21 cellular contexts compared by ENCODE assay signal in the genomic region with DNA sequence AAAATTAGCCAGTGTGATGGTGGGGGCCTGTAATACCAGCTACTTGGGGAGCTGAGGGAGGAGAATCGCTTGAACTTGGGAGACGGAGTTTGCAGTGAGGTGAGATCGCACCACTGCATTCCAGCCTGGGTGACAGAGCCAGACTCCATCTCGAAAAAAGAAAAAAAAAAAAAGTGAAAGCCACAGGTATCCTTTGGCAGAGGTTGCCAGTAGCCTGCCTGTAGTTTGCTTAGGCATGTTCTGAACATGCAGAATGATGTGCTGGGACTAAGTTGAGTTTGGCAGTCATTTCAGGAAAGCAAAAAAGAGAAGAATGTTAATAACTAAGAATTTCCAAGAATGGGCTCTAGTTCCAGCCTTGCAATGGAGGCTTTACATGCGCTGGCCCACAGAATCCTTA.
DNase-seq lines count a peak whose midpoint lies in the region; ATAC-seq and TF ChIP-seq lines count a peak whose summit lies in the region.
"Had no signal": no experiment of that assay in that cellular context is flagged by ENCODE, and none has a peak within 500 bp of the region (broad histone marks: within the 10 kb centered on the region; RNA-seq: fewer than 3 reads in every experiment).

No MANE protein-coding gene starts in this region.

- no peaks in the 10 kb centered on the region for H3K79me2 ChIP-seq in DOHH2 (ENCODE audit: control insufficient read depth, low read length)
- H3K79me2 ChIP-seq in smooth muscle cell (ENCODE audit: low read depth): no peaks in the 10 kb centered on the region
- H3K79me2 ChIP-seq: hepatocyte had no signal

- no peaks in the 10 kb centered on the region for H4K20me1 ChIP-seq in DOHH2 (ENCODE audit: control insufficient read depth, insufficient read depth, low read depth, low read length)
- no peaks in the 10 kb centered on the region for H4K20me1 ChIP-seq in smooth muscle cell (ENCODE audit: low read depth)

- intact Hi-C loops in activated B cell treated with CpG ODN at 0.5 μM for 24 hours (cut with micrococcal nuclease): loop anchor here (2.0 kb wide), 3 partner anchors 14 to 52 kb away; no protein-coding TSS in a partner anchor

- H3K4me2 ChIP-seq in DOHH2 (ENCODE audit: low read length) (peak overlapping the region; percentile 49), smooth muscle cell (no peak overlapping the region)
- H3K4me2 ChIP-seq: hepatocyte had no signal

- POLR2A ChIA-PET in activated B cell treated with CpG ODN at 0.5 μM for 24 hours (lab: Charles Lee): interaction anchor here (0.7 to 5.4 kb wide), 12 partner anchors 9 to 429 kb away, joined by 3 to 50 read pairs (median 5); a partner anchor contains a TSS

- ATAC-seq in activated B cell treated with CpG ODN at 0.5 μM for 24 hours (ENCODE audit: low read depth): no peak

- CTCF ChIA-PET in activated B cell treated with CpG ODN at 0.5 μM for 24 hours (lab: Charles Lee): interaction anchor here (1.0 to 2.7 kb wide), 5 partner anchors 22 to 90 kb away, joined by 3 to 14 read pairs (median 4); no protein-coding TSS in a partner anchor

- peak overlapping the region; percentile 25 for H2AFZ ChIP-seq in smooth muscle cell (ENCODE audit: low read depth)
- H2AFZ ChIP-seq: hepatocyte had no signal

- H3K4me1 Mint-ChIP-seq in activated B cell treated with CpG ODN at 0.5 μM for 24 hours (peaks cover 91% of the 10 kb centered on the region), endothelial cell (ENCODE audit: unreplicated experiment) (peaks cover 13% of the 10 kb centered on the region)

- no peaks in the 10 kb centered on the region for H3K36me3 Mint-ChIP-seq in activated B cell treated with CpG ODN at 0.5 μM for 24 hours (ENCODE audit: low read depth)
- H3K36me3 Mint-ChIP-seq in endothelial cell (ENCODE audit: low read depth, unreplicated experiment): no peaks in the 10 kb centered on the region
- H3K36me3 Mint-ChIP-seq: activated CD4-positive, alpha-beta memory T cell treated with anti-CD3 and anti-CD28 coated beads for 36 hours; CD4-positive, CD25-positive, alpha-beta regulatory T cell had no signal

- H3K9ac ChIP-seq in smooth muscle cell (ENCODE audit: low read depth): no peak overlapping the region

- H3K9me2 ChIP-seq in DOHH2 (replicated peaks; ENCODE audit: control insufficient read depth, low read length): no peaks in the 10 kb centered on the region

- TF ChIP-seq CTCF in DOHH2 (IDR thresholded peaks at IDR 0.05; ENCODE audit: low read depth, low read length, poor library complexity, severe bottlenecking) (no peak), activated B cell treated with CpG ODN at 0.5 μM for 24 hours (IDR thresholded peaks at IDR 0.05) (no peak), smooth muscle cell (IDR thresholded peaks at IDR 0.05; ENCODE audit: borderline replicate concordance, insufficient read depth, poor library complexity, severe bottlenecking) (no peak), endothelial cell (IDR thresholded peaks at IDR 0.05; ENCODE audit: unreplicated experiment) (no peak)

- no peak for DNase-seq in activated B cell treated with CpG ODN at 0.5 μM for 24 hours
- peak; percentile 23 for DNase-seq in fibroblast of peridontal ligament (ENCODE audit: extremely low read depth)
- DNase-seq in smooth muscle cell (lab: John Stamatoyannopoulos, UW; ENCODE audit: unreplicated experiment): no peak
- no peak for DNase-seq in activated gamma-delta T cell treated with Interleukin-2 at 50 U/mL for 16 hours
- no peak for DNase-seq in GM03348 (ENCODE audit: low spot score)
- DNase-seq in endothelial cell (ENCODE audit: low spot score): no peak
- no peak for DNase-seq in NCI-H187 (lab: John Stamatoyannopoulos, UW)
- DNase-seq: activated CD4-positive, alpha-beta memory T cell treated with anti-CD3 and anti-CD28 coated beads for 36 hours; activated CD4-positive, CD25-positive, alpha-beta regulatory T cell; activated naive CD4-positive, alpha-beta T cell; CD4-positive, CD25-positive, alpha-beta regulatory T cell; H9; NCI-H1436 treated with DMSO at 0.1 percent for 48 hours; NCI-H524 treated with DMSO at 0.1 percent for 48 hours; occipital lobe; stimulated activated CD4-positive, alpha-beta T cell treated with anti-CD3 and anti-CD28 coated beads, Interleukin-4, amount 100 ng/mL, for 4 hours; SW 1271 had no signal

- H3K27ac ChIP-seq in DOHH2 (ENCODE audit: low read depth, low read length) (no peak overlapping the region), smooth muscle cell (ENCODE audit: low read depth) (no peak overlapping the region)
- H3K27ac ChIP-seq: cardiac muscle cell, hepatocyte, vagina had no signal

- no peaks in the 10 kb centered on the region for H3F3A ChIP-seq in DOHH2 (ENCODE audit: control insufficient read depth, insufficient read depth)
- H3F3A ChIP-seq in smooth muscle cell (ENCODE audit: low read depth): no peaks in the 10 kb centered on the region

- 86% methylated on average over 5 of the region's 5 CpGs for WGBS in smooth muscle cell (ENCODE audit: low lambda C conversion rate)

- peak overlapping the region; percentile 62 for H3K4me3 Mint-ChIP-seq in activated B cell treated with CpG ODN at 0.5 μM for 24 hours
- H3K4me3 Mint-ChIP-seq in endothelial cell (ENCODE audit: unreplicated experiment): no peak overlapping the region
- H3K4me3 Mint-ChIP-seq: activated CD4-positive, alpha-beta memory T cell treated with anti-CD3 and anti-CD28 coated beads for 36 hours; CD4-positive, CD25-positive, alpha-beta regulatory T cell; H9 had no signal

- H3K9me3 ChIP-seq in DOHH2 (ENCODE audit: control insufficient read depth, insufficient read depth, low read length) (no peaks in the 10 kb centered on the region), smooth muscle cell (replicated peaks; ENCODE audit: low read depth) (no peaks in the 10 kb centered on the region)
- H3K9me3 ChIP-seq: vagina had no signal

- H3K36me3 ChIP-seq in DOHH2 (ENCODE audit: control insufficient read depth, low read length) (no peaks in the 10 kb centered on the region), smooth muscle cell (ENCODE audit: low read depth) (no peaks in the 10 kb centered on the region)
- H3K36me3 ChIP-seq: cardiac muscle cell, vagina had no signal

- H3K27me3 Mint-ChIP-seq in activated B cell treated with CpG ODN at 0.5 μM for 24 hours: no peaks in the 10 kb centered on the region
- H3K27me3 Mint-ChIP-seq in endothelial cell (ENCODE audit: unreplicated experiment): peaks cover 4% of the 10 kb centered on the region
- H3K27me3 Mint-ChIP-seq: activated CD4-positive, alpha-beta memory T cell treated with anti-CD3 and anti-CD28 coated beads for 36 hours had no signal

- H3K9me3 Mint-ChIP-seq in activated B cell treated with CpG ODN at 0.5 μM for 24 hours: no peaks in the 10 kb centered on the region
- H3K9me3 Mint-ChIP-seq in endothelial cell (ENCODE audit: unreplicated experiment): no peaks in the 10 kb centered on the region
- H3K9me3 Mint-ChIP-seq: activated CD4-positive, alpha-beta memory T cell treated with anti-CD3 and anti-CD28 coated beads for 36 hours; CD4-positive, CD25-positive, alpha-beta regulatory T cell; H9 had no signal

- H3K27me3 ChIP-seq in DOHH2 (ENCODE audit: control insufficient read depth, low read length) (peaks cover 35% of the 10 kb centered on the region), smooth muscle cell (ENCODE audit: low read depth) (no peaks in the 10 kb centered on the region)
- H3K27me3 ChIP-seq: cardiac muscle cell, hepatocyte, vagina had no signal

- H3K4me3 ChIP-seq in DOHH2 (ENCODE audit: low read length) (peak overlapping the region; percentile 16), smooth muscle cell (no peak overlapping the region)
- H3K4me3 ChIP-seq: cardiac muscle cell, hepatocyte, vagina had no signal

- peaks cover 34% of the 10 kb centered on the region for H3K4me1 ChIP-seq in DOHH2 (ENCODE audit: control insufficient read depth, low read length)
- no peaks in the 10 kb centered on the region for H3K4me1 ChIP-seq in smooth muscle cell (ENCODE audit: low read depth)

- H3K27ac Mint-ChIP-seq in activated B cell treated with CpG ODN at 0.5 μM for 24 hours (peak overlapping the region; percentile 72), endothelial cell (ENCODE audit: unreplicated experiment) (no peak overlapping the region)
- H3K27ac Mint-ChIP-seq: activated CD4-positive, alpha-beta memory T cell treated with anti-CD3 and anti-CD28 coated beads for 36 hours had no signal
